Comparison of ENCODE assay signal across 19 cellular contexts in genomic region chr5:55624841-55625602, GRCh38.
DNase-seq lines count a peak whose midpoint lies in the region; ATAC-seq and TF ChIP-seq lines count a peak whose summit lies in the region.
"Had no signal": no experiment of that assay in that cellular context is flagged by ENCODE, and none has a peak within 500 bp of the region (broad histone marks: within the 10 kb centered on the region; RNA-seq: fewer than 3 reads in every experiment).

No MANE protein-coding gene starts in this region.

- no TSS peak for BruUV-seq in PC-9 (replicated peaks; lab: Mats Ljungman, UMichigan)

- POLR2A ChIA-PET in activated naive CD8-positive, alpha-beta T cell treated with anti-CD3 and anti-CD28 coated beads, Interleukin-2, amount 10 ng/mL, durations not matched to agents 7 days and 5 days (lab: Charles Lee) = no interaction called here
- POLR2A ChIA-PET in PC-9 (lab: Charles Lee; ENCODE audit: unreplicated experiment) = interaction anchor here (0.7 kb wide), 1 partner anchor 226 kb away, joined by 3 read pairs; no protein-coding TSS in a partner anchor

- H3K79me2 ChIP-seq in hepatocyte = no peaks in the 10 kb centered on the region
- no peaks in the 10 kb centered on the region for H3K79me2 ChIP-seq in PC-9 (ENCODE audit: low read depth)

- intact Hi-C loops in uterus (cut with DNase I; ENCODE audit: low total_unique reads) (no loop called here), PC-9 (cut with micrococcal nuclease; ENCODE audit: unreplicated experiment) (no loop called here)

- H2AFZ ChIP-seq in hepatocyte (no peak overlapping the region), PC-9 (no peak overlapping the region)

- DNase-seq in activated naive CD8-positive, alpha-beta T cell treated with anti-CD3 and anti-CD28 coated beads, Interleukin-2, amount 10 ng/mL, durations not matched to agents 7 days and 5 days = no peak
- DNase-seq in activated naive CD8-positive, alpha-beta T cell treated with anti-CD3 and anti-CD28 coated beads, Interleukin-2, amount 50 U/mL, for 24 hours = no peak
- DNase-seq in hepatocyte (ENCODE audit: low spot score) (no peak), neural crest cell (ENCODE audit: low read depth, low spot score) (no peak), uterus (no peak), iPS-NIHi11 (ENCODE audit: low spot score) (no peak), PC-9 (no peak), Kasumi-1 (lab: John Stamatoyannopoulos, UW) (no peak)
- DNase-seq: 8988T; activated CD8-positive, alpha-beta T cell treated with anti-CD3 and anti-CD28 coated beads, Interleukin-2, amount 10 ng/mL, durations not matched to agents 7 days and 5 days; activated T-cell treated with anti-CD3 and anti-CD28 coated beads, Interleukin-2, amount 50 U/mL, for 48 hours; kidney glomerular epithelial cell; NCI-H1694; nucleus accumbens; stimulated activated CD4-positive, alpha-beta T cell treated with anti-CD3 and anti-CD28 coated beads, Interleukin-4, amount 100 ng/mL, for 24 hours; WERI-Rb-1 had no signal

- H4K20me1 ChIP-seq in hepatocyte (ENCODE audit: insufficient read depth, poor library complexity, severe bottlenecking) (no peaks in the 10 kb centered on the region), PC-9 (ENCODE audit: insufficient read depth) (no peaks in the 10 kb centered on the region)
- H4K20me1 ChIP-seq: BLaER1 had no signal

- H3K9me3 Mint-ChIP-seq in activated naive CD8-positive, alpha-beta T cell treated with anti-CD3 and anti-CD28 coated beads, Interleukin-2, amount 10 ng/mL, durations not matched to agents 7 days and 5 days = no peaks in the 10 kb centered on the region
- no peaks in the 10 kb centered on the region for H3K9me3 Mint-ChIP-seq in activated naive CD8-positive, alpha-beta T cell treated with anti-CD3 and anti-CD28 coated beads, Interleukin-2, amount 50 U/mL, for 24 hours
- H3K9me3 Mint-ChIP-seq in neural crest cell = peaks cover 2% of the 10 kb centered on the region

- H3F3A ChIP-seq in PC-9 (ENCODE audit: insufficient read depth, low read depth) = 0 out of 2 replicates have a peak, but pooled peaks cover 3% of the 10 kb centered on the region

- TF ChIP-seq CTCF in hepatocyte (IDR thresholded peaks at IDR 0.05; ENCODE audit: poor library complexity) = no peak
- TF ChIP-seq CTCF in neural crest cell (conservative IDR thresholded peaks at IDR 0.05) = no peak
- TF ChIP-seq CTCF in uterus (IDR thresholded peaks at IDR 0.05) = no peak
- no peak for TF ChIP-seq CTCF in PC-9 (conservative IDR thresholded peaks at IDR 0.05)

- peaks cover 21% of the 10 kb centered on the region for H3K4me1 Mint-ChIP-seq in activated naive CD8-positive, alpha-beta T cell treated with anti-CD3 and anti-CD28 coated beads, Interleukin-2, amount 10 ng/mL, durations not matched to agents 7 days and 5 days
- no peaks in the 10 kb centered on the region for H3K4me1 Mint-ChIP-seq in activated naive CD8-positive, alpha-beta T cell treated with anti-CD3 and anti-CD28 coated beads, Interleukin-2, amount 50 U/mL, for 24 hours
- H3K4me1 Mint-ChIP-seq in neural crest cell = peaks cover 53% of the 10 kb centered on the region

- WGBS in hepatocyte (ENCODE audit: low lambda C conversion rate, missing lambda C conversion rate) = 53% methylated on average over 8 of the region's 8 CpGs

- H3K27ac Mint-ChIP-seq in activated naive CD8-positive, alpha-beta T cell treated with anti-CD3 and anti-CD28 coated beads, Interleukin-2, amount 10 ng/mL, durations not matched to agents 7 days and 5 days = peak overlapping the region; percentile 78
- no peak overlapping the region for H3K27ac Mint-ChIP-seq in activated naive CD8-positive, alpha-beta T cell treated with anti-CD3 and anti-CD28 coated beads, Interleukin-2, amount 50 U/mL, for 24 hours
- H3K27ac Mint-ChIP-seq in neural crest cell (ENCODE audit: unreplicated experiment) = peak overlapping the region; percentile 83
- H3K27ac Mint-ChIP-seq: activated naive CD8-positive, alpha-beta T cell had no signal

- H3K9me2 ChIP-seq in hepatocyte (replicated peaks; ENCODE audit: insufficient read depth) (no peaks in the 10 kb centered on the region), PC-9 (ENCODE audit: insufficient read depth) (no peaks in the 10 kb centered on the region)

- H3K27ac ChIP-seq in hepatocyte (peak overlapping the region; percentile 31), uterus (peak overlapping the region; percentile 66 to 68), PC-9 (no peak overlapping the region)
- H3K27ac ChIP-seq: BLaER1, cardiac muscle cell, WERI-Rb-1 had no signal

- no peak overlapping the region for H3K4me3 ChIP-seq in hepatocyte
- no peak overlapping the region for H3K4me3 ChIP-seq in uterus
- H3K4me3 ChIP-seq in PC-9 = no peak overlapping the region
- H3K4me3 ChIP-seq: BLaER1, cardiac muscle cell had no signal

- CTCF ChIA-PET in PC-9 (lab: Charles Lee) = no interaction called here

- no peak for TF ChIP-seq POLR2A in uterus (IDR thresholded peaks at IDR 0.05)

- H3K36me3 ChIP-seq in hepatocyte (replicated peaks; ENCODE audit: insufficient read depth, low read depth) = no peaks in the 10 kb centered on the region
- no peaks in the 10 kb centered on the region for H3K36me3 ChIP-seq in uterus
- 0 out of 2 replicates have a peak, but pooled peaks cover 3% of the 10 kb centered on the region for H3K36me3 ChIP-seq in PC-9 (ENCODE audit: low read depth)
- H3K36me3 ChIP-seq: cardiac muscle cell, WERI-Rb-1 had no signal

- H3K4me1 ChIP-seq in hepatocyte (ENCODE audit: insufficient read depth) (peaks cover 31% of the 10 kb centered on the region), uterus (peaks cover 0 to 7% of the 10 kb centered on the region in 2 donors), PC-9 (replicated peaks; ENCODE audit: insufficient read depth) (peaks cover 11% of the 10 kb centered on the region)
- H3K4me1 ChIP-seq: BLaER1 had no signal

- H3K27me3 ChIP-seq in hepatocyte (no peaks in the 10 kb centered on the region), uterus (no peaks in the 10 kb centered on the region), PC-9 (ENCODE audit: insufficient read depth, low read depth) (no peaks in the 10 kb centered on the region)
- H3K27me3 ChIP-seq: BLaER1, cardiac muscle cell had no signal

- ATAC-seq in activated naive CD8-positive, alpha-beta T cell treated with anti-CD3 and anti-CD28 coated beads, Interleukin-2, amount 10 ng/mL, durations not matched to agents 7 days and 5 days (ENCODE audit: low read depth) = no peak
- ATAC-seq in activated naive CD8-positive, alpha-beta T cell treated with anti-CD3 and anti-CD28 coated beads, Interleukin-2, amount 50 U/mL, for 24 hours = no peak
- ATAC-seq: activated CD8-positive, alpha-beta T cell treated with anti-CD3 and anti-CD28 coated beads, Interleukin-2, amount 10 ng/mL, durations not matched to agents 7 days and 5 days had no signal

- H3K36me3 Mint-ChIP-seq in activated naive CD8-positive, alpha-beta T cell treated with anti-CD3 and anti-CD28 coated beads, Interleukin-2, amount 10 ng/mL, durations not matched to agents 7 days and 5 days = peaks cover 20% of the 10 kb centered on the region
- peaks cover 4% of the 10 kb centered on the region for H3K36me3 Mint-ChIP-seq in activated naive CD8-positive, alpha-beta T cell treated with anti-CD3 and anti-CD28 coated beads, Interleukin-2, amount 50 U/mL, for 24 hours (ENCODE audit: low read depth)
- H3K36me3 Mint-ChIP-seq in neural crest cell (ENCODE audit: low read depth) = peaks cover 3% of the 10 kb centered on the region

- H3K4me2 ChIP-seq in hepatocyte (peak overlapping the region; percentile 14), PC-9 (no peak overlapping the region)
- H3K4me2 ChIP-seq: BLaER1 had no signal

- no peaks in the 10 kb centered on the region for H3K27me3 Mint-ChIP-seq in activated naive CD8-positive, alpha-beta T cell treated with anti-CD3 and anti-CD28 coated beads, Interleukin-2, amount 10 ng/mL, durations not matched to agents 7 days and 5 days
- no peaks in the 10 kb centered on the region for H3K27me3 Mint-ChIP-seq in activated naive CD8-positive, alpha-beta T cell treated with anti-CD3 and anti-CD28 coated beads, Interleukin-2, amount 50 U/mL, for 24 hours
- no peaks in the 10 kb centered on the region for H3K27me3 Mint-ChIP-seq in neural crest cell (ENCODE audit: low read depth)
- H3K27me3 Mint-ChIP-seq: activated naive CD8-positive, alpha-beta T cell had no signal

- peak overlapping the region; percentile 29 for H3K4me3 Mint-ChIP-seq in activated naive CD8-positive, alpha-beta T cell treated with anti-CD3 and anti-CD28 coated beads, Interleukin-2, amount 10 ng/mL, durations not matched to agents 7 days and 5 days
- no peak overlapping the region for H3K4me3 Mint-ChIP-seq in activated naive CD8-positive, alpha-beta T cell treated with anti-CD3 and anti-CD28 coated beads, Interleukin-2, amount 50 U/mL, for 24 hours
- no peak overlapping the region for H3K4me3 Mint-ChIP-seq in neural crest cell
- H3K4me3 Mint-ChIP-seq: activated naive CD8-positive, alpha-beta T cell had no signal

- H3K9me3 ChIP-seq in hepatocyte (ENCODE audit: low read depth) (no peaks in the 10 kb centered on the region), uterus (no peaks in the 10 kb centered on the region), PC-9 (ENCODE audit: insufficient read depth, low read depth) (no peaks in the 10 kb centered on the region)
- H3K9me3 ChIP-seq: BLaER1 had no signal
